Comparison of ENCODE assay signal across 8 cellular contexts in genomic region chr20:58651823-58652605, GRCh38. TPM values are rescaled to one million over a fixed set of nuclear protein-coding genes. Genes with fewer than 3 reads are reported as not detected.
DNase-seq lines count a peak whose midpoint lies in the region; ATAC-seq and TF ChIP-seq lines count a peak whose summit lies in the region.

No MANE protein-coding gene starts in this region.

- H3K4me3 ChIP-seq in neural cell (ENCODE audit: low read length) (peak overlapping the region; percentile 77), transverse colon (peak overlapping the region; percentile 62 to 98 (median 92))

- H3K9me2 ChIP-seq in neural cell (ENCODE audit: insufficient read depth, low read length) = no peaks in the 10 kb centered on the region

- peak; percentile 48; the same call in 1 of the 2 replicates for TF ChIP-seq POLR2A in Raji (IDR thresholded peaks at IDR 0.05; ENCODE audit: insufficient read depth, low read depth, low read length)
- TF ChIP-seq POLR2A in transverse colon (IDR thresholded peaks at IDR 0.05) = peak; percentile 76

- H3K9me3 ChIP-seq in neural cell (ENCODE audit: low read length) (no peaks in the 10 kb centered on the region), transverse colon (no peaks in the 10 kb centered on the region)

- CTCF ChIA-PET in activated naive CD4-positive, alpha-beta T cell treated with anti-CD3 and anti-CD28 coated beads, Interleukin-2, amount 10 ng/mL, durations not matched to agents 7 days and 5 days (lab: Charles Lee) = interaction anchor here (0.8 to 3.7 kb wide), 12 partner anchors 8 to 380 kb away, joined by 3 to 22 read pairs (median 4); partner anchors contain the start of genes GNAS and GNAS-AS1

- TF ChIP-seq CTCF in C4-2B (conservative IDR thresholded peaks at IDR 0.05) (no peak), neural cell (IDR thresholded peaks at IDR 0.05; ENCODE audit: poor library complexity, severe bottlenecking) (no peak), transverse colon (IDR thresholded peaks at IDR 0.05) (peak in 1 of 5 experiments; percentile 6)

- H3K27me3 Mint-ChIP-seq in activated naive CD4-positive, alpha-beta T cell treated with anti-CD3 and anti-CD28 coated beads, Interleukin-2, amount 10 ng/mL, durations not matched to agents 7 days and 5 days = peaks cover 6% of the 10 kb centered on the region

- H3K4me2 ChIP-seq in neural cell (ENCODE audit: low read length) = peak overlapping the region; percentile 61

- H3F3A ChIP-seq in neural cell (ENCODE audit: insufficient read depth, low read length, poor library complexity, severe bottlenecking) = no peaks in the 10 kb centered on the region

- peak overlapping the region; percentile 99 for H2AFZ ChIP-seq in neural cell (ENCODE audit: low read depth, low read length)

- in situ Hi-C loops in transverse colon (cut with MboI; ENCODE audit: low pct_ligation_motif_present in 1 of 4, low pct_unique_long_range_greater_than_20kb in 1 of 4, low sequenced_read_pairs in 3 of 4) = loop anchor here in 2 of 4 donors (25.0 kb wide), 3 partner anchors 210 to 415 kb away; partner anchors contain the start of genes ANKRD60 (in 2 of the 2), ATP5F1E (in 1 of the 2), GNAS (in 1 of the 2) and GNAS-AS1 (in 1 of the 2)

- peaks cover 43% of the 10 kb centered on the region for H3K4me1 Mint-ChIP-seq in activated naive CD4-positive, alpha-beta T cell treated with anti-CD3 and anti-CD28 coated beads, Interleukin-2, amount 10 ng/mL, durations not matched to agents 7 days and 5 days

- peak; percentile 74 for DNase-seq in GM19238 (ENCODE audit: insufficient read length, low spot score)
- peak; percentile 81 for DNase-seq in activated naive CD4-positive, alpha-beta T cell treated with anti-CD3 and anti-CD28 coated beads, Interleukin-2, amount 10 ng/mL, durations not matched to agents 7 days and 5 days
- DNase-seq in foreskin melanocyte = peak; percentile 73
- DNase-seq in transverse colon = peak; percentile 74

- TF ChIP-seq RAD21 in neural cell (conservative IDR thresholded peaks at IDR 0.05) = no peak

- H3K27ac ChIP-seq in C4-2B = peak overlapping the region; percentile 86
- peak overlapping the region; percentile 85 for H3K27ac ChIP-seq in neural cell (ENCODE audit: low read length)
- H3K27ac ChIP-seq in transverse colon = peak overlapping the region; percentile 96 to 99 (median 98)

- peaks cover 13 to 47% (median 27%) of the 10 kb centered on the region in 4 donors for H3K4me1 ChIP-seq in transverse colon

- H3K36me3 ChIP-seq in neural cell (ENCODE audit: insufficient read depth, low read length) = no peaks in the 10 kb centered on the region
- no peaks in the 10 kb centered on the region for H3K36me3 ChIP-seq in transverse colon

- H3K79me2 ChIP-seq in neural cell (replicated peaks; ENCODE audit: insufficient read depth, low read length) = peaks cover 52% of the 10 kb centered on the region

- TF ChIP-seq EP300 in neural cell (conservative IDR thresholded peaks at IDR 0.05; ENCODE audit: poor library complexity, severe bottlenecking) = no peak
- no peak for TF ChIP-seq EP300 in transverse colon (IDR thresholded peaks at IDR 0.05; ENCODE audit: low read depth)

- WGBS in transverse colon (ENCODE audit: low coverage in 1 of 2), 2 donors = 1% methylated on average over 16 to 37 of the region's 37 CpGs

- intact Hi-C loops in transverse colon (cut with DNase I; ENCODE audit: low total_unique reads) = loop anchor here (2.0 to 10.0 kb wide), 4 partner anchors 41 to 417 kb away; partner anchors contain the start of gene NPEPL1

- peak overlapping the region; percentile 98 for H3K27ac Mint-ChIP-seq in activated naive CD4-positive, alpha-beta T cell treated with anti-CD3 and anti-CD28 coated beads, Interleukin-2, amount 10 ng/mL, durations not matched to agents 7 days and 5 days

- H3K9ac ChIP-seq in neural cell (ENCODE audit: low read length) = peak overlapping the region; percentile 92

- H3K4me3 Mint-ChIP-seq in activated naive CD4-positive, alpha-beta T cell treated with anti-CD3 and anti-CD28 coated beads, Interleukin-2, amount 10 ng/mL, durations not matched to agents 7 days and 5 days = peak overlapping the region; percentile 97

- H3K27me3 ChIP-seq in neural cell (ENCODE audit: insufficient read depth, low read depth, low read length) (peaks cover 15% of the 10 kb centered on the region), transverse colon (no peaks in the 10 kb centered on the region)

- no peaks in the 10 kb centered on the region for H3K9me3 Mint-ChIP-seq in activated naive CD4-positive, alpha-beta T cell treated with anti-CD3 and anti-CD28 coated beads, Interleukin-2, amount 10 ng/mL, durations not matched to agents 7 days and 5 days

- H4K20me1 ChIP-seq in neural cell (ENCODE audit: insufficient read depth) = peaks cover 24% of the 10 kb centered on the region

- H3K36me3 Mint-ChIP-seq in activated naive CD4-positive, alpha-beta T cell treated with anti-CD3 and anti-CD28 coated beads, Interleukin-2, amount 10 ng/mL, durations not matched to agents 7 days and 5 days = peaks cover 39% of the 10 kb centered on the region

- ATAC-seq in HG03571 (IDR thresholded peaks at IDR 0.05; ENCODE audit: unreplicated experiment) = peak; percentile 43

TF ChIP-seq in neural cell, 6 proteins besides CTCF, POLR2A, EP300 and RAD21:
- TF ChIP-seq TAF1 (IDR thresholded peaks at IDR 0.05; ENCODE audit: low read depth) = peak; percentile 94
- no peak for TF ChIP-seq SMC3 (conservative IDR thresholded peaks at IDR 0.05; ENCODE audit: poor library complexity)
- peak; percentile 87 for TF ChIP-seq REST (IDR thresholded peaks at IDR 0.05; ENCODE audit: borderline replicate concordance)
- peak; percentile 48 for TF ChIP-seq MXI1 (conservative IDR thresholded peaks at IDR 0.05; ENCODE audit: poor library complexity, severe bottlenecking)
- no peak for TF ChIP-seq EZH2 (IDR thresholded peaks at IDR 0.05; ENCODE audit: borderline replicate concordance, insufficient read depth, low read length, poor library complexity, severe bottlenecking)
- TF ChIP-seq POLR2AphosphoS5 (IDR thresholded peaks at IDR 0.05) = peak; percentile 93

RNA-seq across cellular contexts. Expression of gene STX16, which starts 0.9 kb away (rescaled TPM):
- 120 and 130 TPM in 2 replicates for polyA plus RNA-seq in neural cell
- polyA minus RNA-seq in neural cell = 99.0 and 99.1 TPM in 2 replicates
- total RNA-seq in transverse colon = 100 to 1,000 TPM in 1 of 4 donors, 10 to 100 TPM in 3; 52.3 to 146 (median 77.0) TPM

RNA-seq across cellular contexts. Expression of gene NPEPL1, which starts 40.6 kb away (rescaled TPM):
- 63.4 and 81.9 TPM in 2 replicates for polyA plus RNA-seq in neural cell
- 15.0 and 18.5 TPM in 2 replicates for polyA minus RNA-seq in neural cell
- 100 to 1,000 TPM in 1 of 4 donors, 10 to 100 TPM in 3; 33.3 to 109 (median 66.9) TPM for total RNA-seq in transverse colon

Comparison
In these comparisons a context has a peak if more than half of its experiments do, and no peak if none do; other contexts are left out.
1. Peak in every context shown above with its lines: DNase-seq, ATAC-seq, H3K4me3 ChIP-seq and H3K27ac ChIP-seq.